8 cellular contexts compared by ENCODE assay signal in genomic region chr3:46488735-46489361, GRCh38. TPM values are rescaled to one million over a fixed set of nuclear protein-coding genes. Genes with fewer than 3 reads are reported as not detected.
DNase-seq lines count a peak whose midpoint lies in the region; ATAC-seq and TF ChIP-seq lines count a peak whose summit lies in the region.

No MANE protein-coding gene starts in this region.

- H3K4me1 ChIP-seq in HEK293 (ENCODE audit: control insufficient read depth, insufficient read depth, low read length) = no peaks in the 10 kb centered on the region

- peaks cover 7% of the 10 kb centered on the region for H3K27me3 Mint-ChIP-seq in glutamatergic neuron (ENCODE audit: unreplicated experiment)
- peaks cover 10% of the 10 kb centered on the region for H3K27me3 Mint-ChIP-seq in type B pancreatic cell

- H3K4me3 ChIP-seq in HEK293 (ENCODE audit: low read depth, low read length) = no peak overlapping the region

- CTCF ChIA-PET in HEK293 (lab: Yijun Ruan, JAX) = interaction anchor here (0.5 to 5.1 kb wide), 49 partner anchors 9 to 424 kb away, joined by 3 to 71 read pairs (median 4); partner anchors contain the start of genes CCR5AS, CCRL2 and RTP3

- peaks cover 2% of the 10 kb centered on the region for H3K4me1 Mint-ChIP-seq in glutamatergic neuron (ENCODE audit: low read depth, unreplicated experiment)
- H3K4me1 Mint-ChIP-seq in type B pancreatic cell (ENCODE audit: unreplicated experiment) = peaks cover 5% of the 10 kb centered on the region

- POLR2A ChIA-PET in HEK293 (lab: Yijun Ruan, JAX) = interaction anchor here (0.8 kb wide), 1 partner anchor 205 kb away, joined by 3 read pairs; the partner anchor contains the start of gene ALS2CL

- H3K27ac Mint-ChIP-seq in glutamatergic neuron (ENCODE audit: unreplicated experiment) (no peak overlapping the region), type B pancreatic cell (no peak overlapping the region)

- H3K9me3 ChIP-seq in HEK293 (ENCODE audit: control insufficient read depth, insufficient read depth, low read depth, low read length) = no peaks in the 10 kb centered on the region

- H3K36me3 Mint-ChIP-seq in glutamatergic neuron (ENCODE audit: unreplicated experiment) (peaks cover 6% of the 10 kb centered on the region), type B pancreatic cell (no peaks in the 10 kb centered on the region)

- H3K4me3 Mint-ChIP-seq in glutamatergic neuron (ENCODE audit: unreplicated experiment) (no peak overlapping the region), type B pancreatic cell (peak overlapping the region; percentile 61)

- peak; percentile 100 for ATAC-seq in SK-N-SH treated with all-trans-retinoic acid at 6 μM for 48 hours

- no peaks in the 10 kb centered on the region for H3K36me3 ChIP-seq in HEK293 (ENCODE audit: control insufficient read depth in 2 of 2, insufficient read depth in 1 of 2, low read length in 2 of 2)

- H3K9me3 Mint-ChIP-seq in glutamatergic neuron (ENCODE audit: unreplicated experiment) (peaks cover 7% of the 10 kb centered on the region), type B pancreatic cell (no peaks in the 10 kb centered on the region)

- H3K27ac ChIP-seq in HEK293 (ENCODE audit: extremely low read depth, low read depth, low read length) = no peak overlapping the region

- peak; percentile 71 for DNase-seq in GM04504 (ENCODE audit: low read depth)
- DNase-seq in MV-4-11 (lab: John Stamatoyannopoulos, UW) = peak; percentile 85
- peak; percentile 94 for DNase-seq in activated naive CD4-positive, alpha-beta T cell treated with anti-CD3 and anti-CD28 coated beads, Interleukin-2, amount 50 U/mL, for 16 hours
- peak; percentile 95 for DNase-seq in glutamatergic neuron
- peak; percentile 93 for DNase-seq in pons (ENCODE audit: low spot score)
- peak; percentile 92 for DNase-seq in type B pancreatic cell (ENCODE audit: extremely low spot score, unreplicated experiment)

- TF ChIP-seq CTCF in HEK293 (tag by site-specific recombination; IDR thresholded peaks at IDR 0.05) (peak; percentile 97), glutamatergic neuron (IDR thresholded peaks at IDR 0.05; ENCODE audit: partially characterized antibody, unreplicated experiment) (peak; percentile 82), type B pancreatic cell (conservative IDR thresholded peaks at IDR 0.05) (peak; percentile 97)

TF ChIP-seq in HEK293, 187 proteins besides CTCF, POLR2A, EP300 and RAD21 (continues in another document):
- peak; percentile 50; the same call in 1 of the 2 replicates for TF ChIP-seq SP7 (tag by site-specific recombination; IDR thresholded peaks at IDR 0.05)
- TF ChIP-seq ZNF473 (tag by site-specific recombination; IDR thresholded peaks at IDR 0.05) = no peak
- TF ChIP-seq IKZF3 (tag by site-specific recombination; IDR thresholded peaks at IDR 0.05) = no peak
- TF ChIP-seq ZNF335 (tag by site-specific recombination; conservative IDR thresholded peaks at IDR 0.05) = peak; percentile 41; the same call in 1 of the 2 replicates
- no peak for TF ChIP-seq MEIS1 (CRISPR knock-in tag; IDR thresholded peaks at IDR 0.05; ENCODE audit: borderline replicate concordance)
- TF ChIP-seq, protein P1, sequence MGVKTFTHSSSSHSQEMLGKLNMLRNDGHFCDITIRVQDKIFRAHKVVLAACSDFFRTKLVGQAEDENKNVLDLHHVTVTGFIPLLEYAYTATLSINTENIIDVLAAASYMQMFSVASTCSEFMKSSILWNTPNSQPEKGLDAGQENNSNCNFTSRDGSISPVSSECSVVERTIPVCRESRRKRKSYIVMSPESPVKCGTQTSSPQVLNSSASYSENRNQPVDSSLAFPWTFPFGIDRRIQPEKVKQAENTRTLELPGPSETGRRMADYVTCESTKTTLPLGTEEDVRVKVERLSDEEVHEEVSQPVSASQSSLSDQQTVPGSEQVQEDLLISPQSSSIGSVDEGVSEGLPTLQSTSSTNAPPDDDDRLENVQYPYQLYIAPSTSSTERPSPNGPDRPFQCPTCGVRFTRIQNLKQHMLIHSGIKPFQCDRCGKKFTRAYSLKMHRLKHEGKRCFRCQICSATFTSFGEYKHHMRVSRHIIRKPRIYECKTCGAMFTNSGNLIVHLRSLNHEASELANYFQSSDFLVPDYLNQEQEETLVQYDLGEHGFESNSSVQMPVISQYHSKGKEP (tag by site-specific recombination; IDR thresholded peaks at IDR 0.05) = peak; percentile 81
- peak; percentile 53; the same call in 1 of the 2 replicates for TF ChIP-seq FEZF1 (tag by site-specific recombination; IDR thresholded peaks at IDR 0.05)
- 0 out of 2 replicates have a peak, but pooled peaks have one; percentile 26 for TF ChIP-seq ZNF629 (tag by site-specific recombination; IDR thresholded peaks at IDR 0.05)
- peak; percentile 73; the same call in 1 of the 2 replicates for TF ChIP-seq ZIC2 (tag by site-specific recombination; IDR thresholded peaks at IDR 0.05)
- 0 out of 2 replicates have a peak, but pooled peaks have one; percentile 27 for TF ChIP-seq PATZ1 (tag by site-specific recombination; IDR thresholded peaks at IDR 0.05)
- peak; percentile 90 for TF ChIP-seq ZNF654 (tag by site-specific recombination; IDR thresholded peaks at IDR 0.05; ENCODE audit: low read depth)
- 0 out of 2 replicates have a peak, but pooled peaks have one; percentile 41 for TF ChIP-seq KLF7 (tag by site-specific recombination; IDR thresholded peaks at IDR 0.05; ENCODE audit: borderline replicate concordance)

TF ChIP-seq in SK-N-SH treated with all-trans-retinoic acid at 6 μM for 48 hours, 23 proteins besides CTCF, POLR2A, EP300 and RAD21:
- no peak for TF ChIP-seq ZNF8 (CRISPR knock-in tag; IDR thresholded peaks at IDR 0.05)
- TF ChIP-seq ZC3H10 (CRISPR knock-in tag; IDR thresholded peaks at IDR 0.05) = no peak
- TF ChIP-seq SNAI2 (CRISPR knock-in tag; IDR thresholded peaks at IDR 0.05) = peak; percentile 56; the same call in 1 of the 2 replicates
- TF ChIP-seq ISL1 (CRISPR knock-in tag; IDR thresholded peaks at IDR 0.05) = no peak

RNA-seq across cellular contexts. Expression of gene RTP3, which starts 8.9 kb away (rescaled TPM):
- total RNA-seq in glutamatergic neuron (ENCODE audit: unreplicated experiment) (not detected), type B pancreatic cell (ENCODE audit: low replicate concordance) (not detected in 2 replicates)

RNA-seq across cellular contexts. Expression of gene LTF, which starts 24.1 kb away (rescaled TPM):
- total RNA-seq in glutamatergic neuron (ENCODE audit: unreplicated experiment) (not detected), type B pancreatic cell (ENCODE audit: low replicate concordance) (not detected in 2 replicates)
